9 cellular contexts compared by ENCODE assay signal in the genomic region with DNA sequence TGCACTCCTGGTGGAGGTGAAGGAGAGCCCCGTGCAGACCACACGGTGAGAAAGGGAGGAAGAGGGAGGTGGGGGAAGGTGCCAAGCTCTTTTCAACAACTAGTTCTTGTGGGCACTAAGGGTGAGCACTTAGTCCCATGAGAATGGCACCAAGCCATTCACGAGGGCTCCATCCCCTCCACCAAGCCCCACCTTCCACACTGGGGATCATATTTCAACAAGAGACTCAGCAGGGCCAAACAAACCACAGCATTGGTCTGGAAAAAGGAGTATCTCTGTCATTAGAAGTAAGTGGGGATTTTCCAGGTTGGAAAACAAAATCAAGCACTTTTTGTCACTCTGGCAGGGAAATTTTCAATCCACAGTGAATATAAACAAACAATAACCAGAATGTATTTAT. TPM values are rescaled to one million over a fixed set of nuclear protein-coding genes. Genes with fewer than 3 reads are reported as not detected.
DNase-seq lines count a peak whose midpoint lies in the region; TF ChIP-seq lines count a peak whose summit lies in the region.
"Had no signal": no experiment of that assay in that cellular context is flagged by ENCODE, and none has a peak within 500 bp of the region (broad histone marks: within the 10 kb centered on the region; RNA-seq: fewer than 3 reads in every experiment).

No MANE protein-coding gene starts in this region.

- H3K4me1 Mint-ChIP-seq in brain = peaks cover 45% of the 10 kb centered on the region
- H3K4me1 Mint-ChIP-seq in mesothelial cell of epicardium = peaks cover 7% of the 10 kb centered on the region
- peaks cover 30 to 43% of the 10 kb centered on the region in 2 donors for H3K4me1 Mint-ChIP-seq in immature natural killer cell

- H3K4me3 Mint-ChIP-seq in brain (no peak overlapping the region), mesothelial cell of epicardium (no peak overlapping the region), immature natural killer cell (no peak overlapping the region)

- H4K20me1 ChIP-seq in osteoblast (ENCODE audit: insufficient read depth, low read length) = no peaks in the 10 kb centered on the region

- peak; percentile 39 for DNase-seq in Daoy (ENCODE audit: low read depth)
- DNase-seq in NCI-H2029 treated with DMSO at 0.1 percent for 48 hours (lab: John Stamatoyannopoulos, UW) = peak; percentile 82
- DNase-seq in mesothelial cell of epicardium (ENCODE audit: low spot score in 2 of 2, unreplicated experiment in 2 of 2) = no peak
- no peak for DNase-seq in GM13977 (ENCODE audit: low spot score)
- no peak for DNase-seq in immature natural killer cell
- DNase-seq in osteoblast (ENCODE audit: insufficient read length, low spot score, missing footprints) = no peak
- DNase-seq in amygdala (lab: John Stamatoyannopoulos, UW) = no peak
- DNase-seq: NCI-H774 had no signal

- H3K27ac ChIP-seq in osteoblast (ENCODE audit: low read depth, low read length) = no peak overlapping the region

- H3K36me3 ChIP-seq in osteoblast (ENCODE audit: insufficient read depth, low read length) = no peaks in the 10 kb centered on the region

- in situ Hi-C loops in GM13977 (cut with MboI; ENCODE audit: low pct_unique_long_range_greater_than_20kb, low sequenced_read_pairs, unreplicated experiment) = no loop called here

- no peaks in the 10 kb centered on the region for H3K9me3 ChIP-seq in osteoblast (ENCODE audit: low read depth, low read length)

- H3K27me3 ChIP-seq in osteoblast (ENCODE audit: insufficient read depth, low read length) = no peaks in the 10 kb centered on the region

- H3K4me3 ChIP-seq in osteoblast (ENCODE audit: insufficient read depth, low read length) = no peak overlapping the region

- H3K79me2 ChIP-seq in osteoblast (ENCODE audit: insufficient read depth, low read length) = no peaks in the 10 kb centered on the region

- H3K9me3 Mint-ChIP-seq in brain = no peaks in the 10 kb centered on the region
- no peaks in the 10 kb centered on the region for H3K9me3 Mint-ChIP-seq in mesothelial cell of epicardium
- H3K9me3 Mint-ChIP-seq in immature natural killer cell = no peaks in the 10 kb centered on the region

- H3K36me3 Mint-ChIP-seq in brain = peaks cover 40% of the 10 kb centered on the region
- H3K36me3 Mint-ChIP-seq in mesothelial cell of epicardium = peaks cover 13% of the 10 kb centered on the region
- H3K36me3 Mint-ChIP-seq in immature natural killer cell = peaks cover 4 to 7% (median 4%) of the 10 kb centered on the region in 3 donors

- peaks cover 10% of the 10 kb centered on the region for H3K4me1 ChIP-seq in osteoblast (ENCODE audit: insufficient read depth, low read length)

- H3K27ac Mint-ChIP-seq in brain (peak overlapping the region in 3 of 5 experiments; percentile 9 to 36 (median 34)), mesothelial cell of epicardium (peak overlapping the region; percentile 24), immature natural killer cell (peak overlapping the region in 3 of 6 donors; percentile 48 to 80 (median 61))

- H3K4me2 ChIP-seq in osteoblast (ENCODE audit: insufficient read depth, low read length) = no peak overlapping the region

- H2AFZ ChIP-seq in osteoblast (ENCODE audit: low read length) = no peak overlapping the region

- H3K27me3 Mint-ChIP-seq in brain = no peaks in the 10 kb centered on the region
- H3K27me3 Mint-ChIP-seq in mesothelial cell of epicardium (ENCODE audit: low read depth) = no peaks in the 10 kb centered on the region
- peaks cover 7 to 11% (median 10%) of the 10 kb centered on the region in 3 donors for H3K27me3 Mint-ChIP-seq in immature natural killer cell (ENCODE audit: low read depth in 3 of 3)

- TF ChIP-seq CTCF in brain (conservative IDR thresholded peaks at IDR 0.05) = no peak
- TF ChIP-seq CTCF in mesothelial cell of epicardium (IDR thresholded peaks at IDR 0.05; ENCODE audit: unreplicated experiment) = no peak
- no peak for TF ChIP-seq CTCF in GM13977 (IDR thresholded peaks at IDR 0.05; ENCODE audit: extremely low read depth, insufficient read depth, missing control alignments)
- TF ChIP-seq CTCF in osteoblast (IDR thresholded peaks at IDR 0.05; ENCODE audit: extremely low read depth, low read depth, low read length) = no peak

RNA-seq across cellular contexts. Expression of a gene that starts 38.4 kb away (rescaled TPM):
- 0.33 and 0.46 TPM in 2 replicates for total RNA-seq in Daoy (2014; rRNA removed; shearing (Covaris generic))
- polyA plus RNA-seq in brain (ENCODE audit: insufficient read depth, low read depth, low replicate concordance) = not detected
- 1.9 to 3.1 TPM (median 2.3 TPM) in 3 replicates for total RNA-seq in mesothelial cell of epicardium
- 100 to 1,000 TPM; 219 to 329 (median 246) TPM for polyA plus RNA-seq in immature natural killer cell
- total RNA-seq in osteoblast = under 0.01 TPM in 2 replicates

Comparison
In these comparisons a context has a peak if more than half of its experiments do, and no peak if none do; other contexts are left out.
1. DNase-seq: peak in Daoy (single experiment) and NCI-H2029 treated with DMSO at 0.1 percent for 48 hours (single experiment); none in mesothelial cell of epicardium (0 of 2), GM13977 (single experiment), immature natural killer cell (0 of 3), osteoblast (single experiment) and amygdala (0 of 56).